2 cellular contexts compared by ENCODE assay signal in the genomic region with DNA sequence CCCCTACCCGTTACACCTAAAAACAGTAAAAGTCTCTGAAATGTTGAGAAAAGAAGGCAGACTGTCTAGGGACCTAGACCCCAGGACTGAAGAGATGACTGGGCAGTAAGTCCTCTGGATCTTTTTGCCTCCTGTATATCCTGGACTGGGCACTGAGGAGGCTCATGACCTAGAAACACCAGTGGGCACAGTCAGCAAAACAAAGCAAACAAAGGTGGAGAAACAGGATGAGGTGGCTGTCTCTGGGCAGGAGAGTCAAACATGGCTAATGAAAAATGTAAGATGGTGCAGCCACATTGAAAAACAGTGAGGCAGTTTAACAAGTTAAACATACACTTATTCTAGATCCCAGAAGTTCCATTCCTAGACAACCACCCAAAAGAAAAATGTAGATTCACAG.
TF ChIP-seq lines count a peak whose summit lies in the region.

No MANE protein-coding gene starts in this region.

TF ChIP-seq in A549, 52 proteins besides CTCF, POLR2A, EP300 and RAD21:
- TF ChIP-seq NFE2L2 (conservative IDR thresholded peaks at IDR 0.05; ENCODE audit: low read length) (no peak), MAFK (IDR thresholded peaks at IDR 0.05; ENCODE audit: partially characterized antibody) (peak; percentile 2), PHF8 (IDR thresholded peaks at IDR 0.05; ENCODE audit: borderline replicate concordance, low read depth) (no peak)

TF ChIP-seq in HepG2, 621 proteins besides CTCF, POLR2A, EP300 and RAD21:
- TF ChIP-seq MAFK (conservative IDR thresholded peaks at IDR 0.05 in 1 of 2, IDR thresholded peaks at IDR 0.05 in 1 of 2; ENCODE audit: low read length in 2 of 2) (peak; percentile 26 to 38; a peak in 2 of 4 replicates), ZFX (CRISPR knock-in tag; IDR thresholded peaks at IDR 0.05; ENCODE audit: low read depth) (no peak), FOSL2 (CRISPR knock-in tag; IDR thresholded peaks at IDR 0.05) (peak; percentile 13; the same call in 1 of the 2 replicates), RFX5 (IDR thresholded peaks at IDR 0.05; ENCODE audit: low read depth, low read length) (peak; percentile 74; the same call in 1 of the 2 replicates), IRX3 (CRISPR knock-in tag; IDR thresholded peaks at IDR 0.05; ENCODE audit: borderline replicate concordance, low read depth) (no peak), ZMYM4 (CRISPR knock-in tag; IDR thresholded peaks at IDR 0.05) (peak; percentile 18; the same call in 1 of the 2 replicates), IKZF4 (CRISPR knock-in tag; IDR thresholded peaks at IDR 0.05; ENCODE audit: borderline replicate concordance, low read depth, not compliant biosample characterization) (no peak), POGZ (CRISPR knock-in tag; IDR thresholded peaks at IDR 0.05) (0 out of 2 replicates have a peak, but pooled peaks have one; percentile 43)
